In the genomic region with DNA sequence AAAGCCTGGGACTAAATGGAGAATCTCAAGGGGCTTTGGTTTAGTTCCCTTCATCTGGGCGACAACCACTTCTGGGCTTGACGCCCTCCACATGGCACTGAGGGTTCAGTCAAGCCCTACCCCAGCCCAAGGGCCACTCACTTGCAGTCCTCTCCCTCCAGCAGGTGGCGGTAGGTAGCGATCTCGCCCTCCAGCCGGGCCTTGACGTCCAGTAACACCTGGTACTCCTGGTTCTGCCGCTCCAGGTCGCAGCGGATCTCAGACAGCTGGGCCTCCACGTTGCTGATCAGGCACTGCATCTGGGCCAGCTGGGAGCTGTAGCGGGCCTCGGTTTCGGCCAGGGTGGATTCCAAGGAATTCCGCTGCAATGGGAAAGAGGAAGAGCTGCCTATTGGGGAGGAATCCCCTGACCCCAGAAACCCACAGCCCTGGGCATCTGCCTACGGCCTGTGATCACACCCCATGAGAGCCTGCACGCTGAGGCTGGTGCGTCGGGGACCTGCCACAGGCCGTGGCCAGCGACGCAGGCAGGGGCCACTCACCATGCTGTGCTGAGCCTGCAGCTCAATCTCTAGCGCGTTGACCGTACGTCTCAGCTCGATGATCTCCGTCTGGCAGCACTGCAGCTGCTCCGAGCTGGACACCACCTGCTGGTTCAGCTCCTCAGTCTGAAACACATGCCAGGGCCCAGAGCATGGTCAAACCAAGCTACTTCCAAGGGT, we compare ENCODE assay signal across 8 cellular contexts. TPM values are rescaled to one million over a fixed set of nuclear protein-coding genes. Genes with fewer than 3 reads are reported as not detected.
DNase-seq lines count a peak whose midpoint lies in the region; ATAC-seq, FAIRE-seq and TF ChIP-seq lines count a peak whose summit lies in the region.

No MANE protein-coding gene starts in this region.

- no peaks in the 10 kb centered on the region for H3K27me3 ChIP-seq in lower lobe of right lung (ENCODE audit: low read depth)

- peak; percentile 24 for TF ChIP-seq CTCF in AG09309 (IDR thresholded peaks at IDR 0.05; ENCODE audit: control insufficient read depth, insufficient read depth, low read depth, low read length, missing control alignments)
- TF ChIP-seq CTCF in lower lobe of right lung (IDR thresholded peaks at IDR 0.05) = peak; percentile 63

- H3K27me3 Mint-ChIP-seq in activated naive CD4-positive, alpha-beta T cell treated with anti-CD3 and anti-CD28 coated beads for 36 hours (ENCODE audit: low read depth) = peaks cover 2% of the 10 kb centered on the region

- H3K36me3 Mint-ChIP-seq in activated naive CD4-positive, alpha-beta T cell treated with anti-CD3 and anti-CD28 coated beads for 36 hours (ENCODE audit: low read depth) = no peaks in the 10 kb centered on the region

- FAIRE-seq in HTR-8/SVneo (lab: Jason Lieb, UNC) = peak; percentile 48

- peaks cover 6% of the 10 kb centered on the region for H3K4me1 Mint-ChIP-seq in activated naive CD4-positive, alpha-beta T cell treated with anti-CD3 and anti-CD28 coated beads for 36 hours (ENCODE audit: low read depth)

- CTCF ChIA-PET in activated naive CD4-positive, alpha-beta T cell treated with anti-CD3 and anti-CD28 coated beads for 36 hours (lab: Charles Lee) = interaction anchor here (0.5 to 2.7 kb wide), 5 partner anchors 62 to 234 kb away, joined by 3 to 19 read pairs (median 4); no protein-coding TSS in a partner anchor

- no peak overlapping the region for H3K27ac ChIP-seq in lower lobe of right lung

- H3K4me3 ChIP-seq in AG09309 (ENCODE audit: control insufficient read depth, low read depth, low read length) (no peak overlapping the region), lower lobe of right lung (no peak overlapping the region)

- no peaks in the 10 kb centered on the region for H3K9me3 ChIP-seq in lower lobe of right lung

- ATAC-seq in lower lobe of right lung (peak; percentile 57 to 77), HG02870 (IDR thresholded peaks at IDR 0.05; ENCODE audit: unreplicated experiment) (no peak)

- H3K4me3 Mint-ChIP-seq in activated naive CD4-positive, alpha-beta T cell treated with anti-CD3 and anti-CD28 coated beads for 36 hours = no peak overlapping the region

- no peaks in the 10 kb centered on the region for H3K4me1 ChIP-seq in lower lobe of right lung

- intact Hi-C loops in activated naive CD4-positive, alpha-beta T cell treated with anti-CD3 and anti-CD28 coated beads for 36 hours (cut with micrococcal nuclease) = loop anchor here (5.0 kb wide), 1 partner anchor 175 kb away; no protein-coding TSS in a partner anchor
- intact Hi-C loops in lower lobe of right lung (cut with DNase I) = no loop called here

- H3K36me3 ChIP-seq in lower lobe of right lung = no peaks in the 10 kb centered on the region

- H3K27ac Mint-ChIP-seq in activated naive CD4-positive, alpha-beta T cell treated with anti-CD3 and anti-CD28 coated beads for 36 hours = no peak overlapping the region

- no peaks in the 10 kb centered on the region for H3K9me3 Mint-ChIP-seq in activated naive CD4-positive, alpha-beta T cell treated with anti-CD3 and anti-CD28 coated beads for 36 hours

- DNase-seq in AG09309 (ENCODE audit: low read depth) = no peak
- no peak for DNase-seq in HTR-8/SVneo (ENCODE audit: insufficient read length, low spot score)
- peak; percentile 53 for DNase-seq in activated naive CD4-positive, alpha-beta T cell treated with anti-CD3 and anti-CD28 coated beads for 36 hours
- DNase-seq in lower lobe of right lung = peak; percentile 81
- DNase-seq in SHP77 (lab: John Stamatoyannopoulos, UW) = no peak
- no peak for DNase-seq in NCI-H748 (lab: John Stamatoyannopoulos, UW; ENCODE audit: unreplicated experiment)
- DNase-seq in COLO829 (ENCODE audit: low spot score) = no peak

RNA-seq across cellular contexts. Expression of a gene that starts 2.7 kb away (rescaled TPM):
- not detected for total RNA-seq in activated naive CD4-positive, alpha-beta T cell treated with anti-CD3 and anti-CD28 coated beads for 36 hours
- total RNA-seq in lower lobe of right lung = not detected

RNA-seq across cellular contexts. Expression of a gene that starts 6.0 kb away (rescaled TPM):
- total RNA-seq in activated naive CD4-positive, alpha-beta T cell treated with anti-CD3 and anti-CD28 coated beads for 36 hours = not detected
- not detected for total RNA-seq in lower lobe of right lung

RNA-seq across cellular contexts. Expression of a gene that starts 18.4 kb away (rescaled TPM):
- total RNA-seq in activated naive CD4-positive, alpha-beta T cell treated with anti-CD3 and anti-CD28 coated beads for 36 hours = not detected
- 5.2 TPM for total RNA-seq in lower lobe of right lung

RNA-seq across cellular contexts. Expression of a gene that starts 19.8 kb away (rescaled TPM):
- not detected for total RNA-seq in activated naive CD4-positive, alpha-beta T cell treated with anti-CD3 and anti-CD28 coated beads for 36 hours
- not detected for total RNA-seq in lower lobe of right lung

RNA-seq across cellular contexts. Expression of a gene that starts 31.7 kb away (rescaled TPM):
- not detected for total RNA-seq in activated naive CD4-positive, alpha-beta T cell treated with anti-CD3 and anti-CD28 coated beads for 36 hours
- 9.0 TPM for total RNA-seq in lower lobe of right lung

Comparison
In these comparisons a context has a peak if more than half of its experiments do, and no peak if none do; other contexts are left out.
1. DNase-seq: peak in activated naive CD4-positive, alpha-beta T cell treated with anti-CD3 and anti-CD28 coated beads for 36 hours (single experiment) and lower lobe of right lung (single experiment); none in AG09309 (single experiment), HTR-8/SVneo (single experiment), SHP77 (0 of 2), NCI-H748 (single experiment) and COLO829 (single experiment).